16 cellular contexts compared by ENCODE assay signal in the genomic region with DNA sequence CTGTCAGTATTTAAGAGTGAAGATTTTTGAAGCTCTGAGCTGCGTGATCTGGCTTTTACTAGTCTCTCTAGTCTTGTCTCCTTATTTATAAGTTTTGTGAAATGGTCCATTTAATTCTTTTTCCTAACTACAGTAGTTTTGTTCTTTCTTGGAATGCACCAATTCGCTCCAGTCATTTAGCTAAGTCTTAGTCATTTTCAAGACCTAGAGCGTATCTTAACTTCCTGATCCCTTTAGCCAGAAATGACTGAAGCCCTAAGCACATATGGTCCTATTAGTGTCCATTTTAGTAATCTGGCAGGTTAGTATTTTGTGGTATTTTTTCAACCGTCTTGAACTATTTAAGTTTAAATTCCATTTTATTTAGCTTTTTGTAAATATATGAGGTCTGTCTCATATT. TPM values are rescaled to one million over a fixed set of nuclear protein-coding genes. Genes with fewer than 3 reads are reported as not detected.
DNase-seq lines count a peak whose midpoint lies in the region; ATAC-seq, FAIRE-seq and TF ChIP-seq lines count a peak whose summit lies in the region.
"Had no signal": no experiment of that assay in that cellular context is flagged by ENCODE, and none has a peak within 500 bp of the region (broad histone marks: within the 10 kb centered on the region; RNA-seq: fewer than 3 reads in every experiment).

No MANE protein-coding gene starts in this region.

- POLR2A ChIA-PET in IMR-90 (lab: Charles Lee; ENCODE audit: unreplicated experiment) (interaction anchor here (0.5 to 0.6 kb wide), 2 partner anchors 11 to 60 kb away, joined by 3 read pairs; no protein-coding TSS in a partner anchor), GM12878 (lab: Charles Lee) (interaction anchor here (0.6 to 1.4 kb wide), 2 partner anchors 8 to 15 kb away, joined by 3 to 6 read pairs; no protein-coding TSS in a partner anchor)
- POLR2A ChIA-PET in naive thymus-derived CD4-positive, alpha-beta T cell (lab: Charles Lee): interaction anchor here (1.2 kb wide), 1 partner anchor 10 kb away, joined by 4 read pairs; no protein-coding TSS in a partner anchor

- H3K4me2 ChIP-seq in DOHH2 (ENCODE audit: low read length): peak overlapping the region; percentile 85
- H3K4me2 ChIP-seq in IMR-90 (ENCODE audit: low read depth, low read length): peak overlapping the region; percentile 45; the same call in 1 of the 2 replicates
- H3K4me2 ChIP-seq in GM12878 (ENCODE audit: control insufficient read depth, insufficient read depth): peak overlapping the region; percentile 81

- H2BK15ac ChIP-seq in IMR-90 (ENCODE audit: low read depth, low read length): no peak overlapping the region

- H4K8ac ChIP-seq in IMR-90 (ENCODE audit: low read depth in 2 of 2, low read length in 2 of 2): no peak overlapping the region

- H3K36me3 Mint-ChIP-seq in naive thymus-derived CD4-positive, alpha-beta T cell: peaks cover 5 to 19% (median 8%) of the 10 kb centered on the region in 5 donors

- no peak overlapping the region for H3K14ac ChIP-seq in IMR-90 (replicated peaks; ENCODE audit: low read depth, low read length)

- H3K9me2 ChIP-seq in DOHH2 (replicated peaks; ENCODE audit: control insufficient read depth, low read length): no peaks in the 10 kb centered on the region

- no peaks in the 10 kb centered on the region for H3K9me3 Mint-ChIP-seq in naive thymus-derived CD4-positive, alpha-beta T cell

- no peak overlapping the region for H3K56ac ChIP-seq in IMR-90 (ENCODE audit: extremely low read depth, insufficient read depth, low read length)

- H3K79me2 ChIP-seq in DOHH2 (ENCODE audit: control insufficient read depth, low read length): peaks cover 84% of the 10 kb centered on the region
- H3K79me2 ChIP-seq in GM12878 (ENCODE audit: control insufficient read depth, insufficient read depth, low read length): peaks cover 88% of the 10 kb centered on the region

- peak overlapping the region; percentile 38 for H2BK5ac ChIP-seq in IMR-90 (ENCODE audit: low read depth, low read length, poor library complexity, severe bottlenecking)

- BruUV-seq in IMR-90 (replicated peaks; lab: Mats Ljungman, UMichigan): no TSS peak
- BruUV-seq in GM12878 (replicated peaks; lab: Mats Ljungman, UMichigan): no TSS peak

- H4K20me1 ChIP-seq in DOHH2 (ENCODE audit: control insufficient read depth, insufficient read depth, low read depth, low read length) (peaks cover 29% of the 10 kb centered on the region), IMR-90 (ENCODE audit: insufficient read depth, low read length) (peaks cover 79% of the 10 kb centered on the region), GM12878 (ENCODE audit: control insufficient read depth, insufficient read depth) (no peaks in the 10 kb centered on the region; the same call in 1 of the 2 replicates)

- H3K23ac ChIP-seq in IMR-90 (ENCODE audit: low read depth, low read length): no peak overlapping the region

- peaks cover 0 to 34% of the 10 kb centered on the region in 2 experiments; a peak in 2 of 4 replicates for H3K79me1 ChIP-seq in IMR-90 (ENCODE audit: low read depth in 1 of 2, low read length in 2 of 2)

- peaks cover 6% of the 10 kb centered on the region for H3F3A ChIP-seq in DOHH2 (ENCODE audit: control insufficient read depth, insufficient read depth)

- H2AK9ac ChIP-seq in IMR-90 (replicated peaks; ENCODE audit: low read depth, low read length, poor library complexity): no peak overlapping the region

- no peak for TF ChIP-seq RAD21 in IMR-90 (IDR thresholded peaks at IDR 0.05; ENCODE audit: low read length)
- no peak for TF ChIP-seq RAD21 in GM12878 (IDR thresholded peaks at IDR 0.05; ENCODE audit: insufficient read depth, low read depth, low read length)

- DNase-seq in IMR-90 (peak; percentile 56), GM12878 (ENCODE audit: low read depth, low spot score) (no peak), globus pallidus (ENCODE audit: low spot score) (no peak), H54 (ENCODE audit: insufficient read length, low spot score) (no peak), NCI-H446 (lab: John Stamatoyannopoulos, UW) (no peak)
- DNase-seq in naive thymus-derived CD4-positive, alpha-beta T cell: no peak
- DNase-seq: anterior cingulate cortex, DMS 273 treated with DMSO at 0.1 percent for 48 hours, KBM-7, NCI-H2227 treated with DMSO at 0.1 percent for 48 hours, SJCRH30 had no signal

- RAD21 ChIA-PET in GM12878 (lab: Charles Lee; ENCODE audit: unreplicated experiment): interaction anchor here (1.1 kb wide), 1 partner anchor 298 kb away, joined by 3 read pairs; a partner anchor contains a TSS

- H3K4me1 Mint-ChIP-seq in naive thymus-derived CD4-positive, alpha-beta T cell: peaks cover 47 to 75% (median 68%) of the 10 kb centered on the region in 7 donors

- no peaks in the 10 kb centered on the region for H3K27me3 ChIP-seq in DOHH2 (ENCODE audit: control insufficient read depth, low read length)
- H3K27me3 ChIP-seq in IMR-90 (ENCODE audit: control insufficient read depth, insufficient read depth, low read length): no peaks in the 10 kb centered on the region
- no peaks in the 10 kb centered on the region for H3K27me3 ChIP-seq in GM12878 (replicated peaks in 1 of 2; ENCODE audit: control insufficient read depth in 2 of 2, insufficient read depth in 2 of 2, low read length in 1 of 2)
- H3K27me3 ChIP-seq in naive thymus-derived CD4-positive, alpha-beta T cell (ENCODE audit: control insufficient read depth in 2 of 2, insufficient read depth in 2 of 2, low read length in 2 of 2): no peaks in the 10 kb centered on the region
- H3K27me3 ChIP-seq: ovary, SJCRH30 had no signal

- no peak overlapping the region for H4K91ac ChIP-seq in IMR-90 (ENCODE audit: insufficient read depth, low read depth, low read length)

- no peak overlapping the region for H3K9ac ChIP-seq in IMR-90 (ENCODE audit: low read depth, low read length)
- no peak overlapping the region; the same call in 1 of the 2 replicates for H3K9ac ChIP-seq in GM12878 (ENCODE audit: control insufficient read depth, insufficient read depth, low read length)

- SMC1A ChIA-PET in GM12878 (lab: Charles Lee; ENCODE audit: uncharacterized antibody, unreplicated experiment): interaction anchor here (0.9 to 1.5 kb wide), 6 partner anchors 9 to 111 kb away, joined by 3 to 5 read pairs (median 4); no protein-coding TSS in a partner anchor

- peak overlapping the region; percentile 26; the same call in 1 of the 2 replicates for H3K4me3 ChIP-seq in DOHH2 (ENCODE audit: low read length)
- no peak overlapping the region for H3K4me3 ChIP-seq in IMR-90 (ENCODE audit: insufficient read depth, low read depth, low read length)
- peak overlapping the region; percentile 40 for H3K4me3 ChIP-seq in GM12878
- H3K4me3 ChIP-seq in naive thymus-derived CD4-positive, alpha-beta T cell (ENCODE audit: low read length): no peak overlapping the region
- H3K4me3 ChIP-seq: ovary, SJCRH30 had no signal

- CTCF ChIA-PET in IMR-90 (lab: Yijun Ruan, JAX) (interaction anchor here (0.8 kb wide), 1 partner anchor 69 kb away, joined by 3 read pairs; no protein-coding TSS in a partner anchor), GM12878 (lab: Yijun Ruan, JAX) (interaction anchor here (0.8 to 1.2 kb wide), 3 partner anchors 9 to 70 kb away, joined by 3 to 4 read pairs (median 3); no protein-coding TSS in a partner anchor)
- CTCF ChIA-PET in naive thymus-derived CD4-positive, alpha-beta T cell (lab: Charles Lee): interaction anchor here (0.6 kb wide), 1 partner anchor 1223 kb away, joined by 3 read pairs; no protein-coding TSS in a partner anchor

- dilution Hi-C loops in IMR-90 (cut with HindIII; ENCODE audit: low sequenced_read_pairs, unreplicated experiment): no loop called here

- no peak overlapping the region for H2AK5ac ChIP-seq in IMR-90 (ENCODE audit: low read depth, low read length)

- H3K27me3 Mint-ChIP-seq in naive thymus-derived CD4-positive, alpha-beta T cell: no peaks in the 10 kb centered on the region

- peaks cover 7% of the 10 kb centered on the region; the same call in 1 of the 2 replicates for H3K9me1 ChIP-seq in IMR-90 (ENCODE audit: insufficient read depth, low read length)

- TF ChIP-seq EP300 in GM12878 (IDR thresholded peaks at IDR 0.05; ENCODE audit: borderline replicate concordance in 1 of 2, control insufficient read depth in 1 of 2, low read depth in 2 of 2, low read length in 2 of 2): no peak

- intact Hi-C loops in IMR-90 (cut with micrococcal nuclease) (no loop called here), GM12878 (cut with micrococcal nuclease; ENCODE audit: unreplicated experiment) (loop anchor here (10.0 kb wide), 1 partner anchor 1134 kb away; no protein-coding TSS in a partner anchor)
- intact Hi-C loops in naive thymus-derived CD4-positive, alpha-beta T cell (cut with micrococcal nuclease): no loop called here

- H3K4ac ChIP-seq in IMR-90 (ENCODE audit: low read depth, low read length): no peak overlapping the region

- H3K4me1 ChIP-seq in DOHH2 (ENCODE audit: control insufficient read depth, low read length) (peaks cover 77% of the 10 kb centered on the region), IMR-90 (ENCODE audit: control insufficient read depth, insufficient read depth, low read length) (peaks cover 1% of the 10 kb centered on the region; the same call in 1 of the 2 replicates), GM12878 (ENCODE audit: control insufficient read depth, insufficient read depth, low read length) (peaks cover 4% of the 10 kb centered on the region)
- H3K4me1 ChIP-seq in naive thymus-derived CD4-positive, alpha-beta T cell (ENCODE audit: control insufficient read depth in 2 of 2, insufficient read depth in 2 of 2, low read length in 2 of 2): peaks cover 10 to 26% of the 10 kb centered on the region in 2 donors
- H3K4me1 ChIP-seq: SJCRH30 had no signal

- H3K27ac Mint-ChIP-seq in naive thymus-derived CD4-positive, alpha-beta T cell: peak overlapping the region in 3 of 9 donors; percentile 6 to 74 (median 38)

- FAIRE-seq in GM12878 (lab: Jason Lieb, UNC) (no peak), H54 (lab: Jason Lieb, UNC) (no peak)
- FAIRE-seq: GM18507, keratinocyte had no signal

- H3K4me3 Mint-ChIP-seq in naive thymus-derived CD4-positive, alpha-beta T cell: peak overlapping the region in 7 of 10 donors; percentile 14 to 98 (median 30)

- no peak overlapping the region for H3K18ac ChIP-seq in IMR-90 (ENCODE audit: low read depth, low read length)

- no peak overlapping the region for H3K27ac ChIP-seq in DOHH2 (ENCODE audit: low read depth, low read length)
- no peak overlapping the region for H3K27ac ChIP-seq in IMR-90 (ENCODE audit: insufficient read depth, low read length)
- H3K27ac ChIP-seq in GM12878 (ENCODE audit: control insufficient read depth, insufficient read depth): no peak overlapping the region; the same call in 1 of the 2 replicates
- no peak overlapping the region for H3K27ac ChIP-seq in naive thymus-derived CD4-positive, alpha-beta T cell (ENCODE audit: low read depth, low read length)
- H3K27ac ChIP-seq: ovary, SJCRH30 had no signal

- in situ Hi-C loops in IMR-90 (cut with MboI; ENCODE audit: low sequenced_read_pairs) (no loop called here), GM12878 (cut with MboI) (no loop called here)

- H2BK120ac ChIP-seq in IMR-90 (ENCODE audit: low read depth, low read length): no peak overlapping the region

- H2AFZ ChIP-seq in IMR-90 (replicated peaks; ENCODE audit: low read length, poor library complexity): no peak overlapping the region
- no peak overlapping the region for H2AFZ ChIP-seq in GM12878 (ENCODE audit: control insufficient read depth, low read depth, low read length)

- no CpG with 5 or more reads among the region's 4 CpGs for WGBS in IMR-90 (ENCODE audit: extremely low coverage in 2 of 2, insufficient read length in 1 of 2), 2 experiments
- WGBS in GM12878 (ENCODE audit: insufficient coverage, insufficient replicate concordance, low lambda C conversion rate, missing lambda C conversion rate): 0% methylated on average over 4 of the region's 4 CpGs

- no peak overlapping the region for H2BK20ac ChIP-seq in IMR-90 (ENCODE audit: low read depth, low read length)

- TF ChIP-seq POLR2A in IMR-90 (IDR thresholded peaks at IDR 0.05; ENCODE audit: low read depth, low read length): no peak
- TF ChIP-seq POLR2A in GM12878 (IDR thresholded peaks at IDR 0.05; ENCODE audit: low read depth, low read length): no peak
- no peak for TF ChIP-seq POLR2A in H54 (IDR thresholded peaks at IDR 0.05; ENCODE audit: low read depth, low read length)

- H3K9me3 ChIP-seq in DOHH2 (ENCODE audit: control insufficient read depth, insufficient read depth, low read length) (no peaks in the 10 kb centered on the region), IMR-90 (ENCODE audit: control insufficient read depth, insufficient read depth, low read length) (no peaks in the 10 kb centered on the region), GM12878 (replicated peaks; ENCODE audit: control insufficient read depth, insufficient read depth, low read length) (no peaks in the 10 kb centered on the region; the same call in 2 of the 3 replicates)
- H3K9me3 ChIP-seq in naive thymus-derived CD4-positive, alpha-beta T cell (ENCODE audit: control insufficient read depth in 2 of 3, low read length in 3 of 3): no peaks in the 10 kb centered on the region
- H3K9me3 ChIP-seq: ovary, SJCRH30 had no signal

- H4K5ac ChIP-seq in IMR-90 (ENCODE audit: low read depth, low read length): no peak overlapping the region

- H3K36me3 ChIP-seq in DOHH2 (ENCODE audit: control insufficient read depth, low read length) (peaks cover 56% of the 10 kb centered on the region), IMR-90 (ENCODE audit: control insufficient read depth, insufficient read depth, low read length) (peaks cover 2% of the 10 kb centered on the region; the same call in 1 of the 2 replicates), GM12878 (ENCODE audit: control insufficient read depth in 2 of 2, insufficient read depth in 2 of 2, low read length in 1 of 2) (no peaks in the 10 kb centered on the region)
- H3K36me3 ChIP-seq in naive thymus-derived CD4-positive, alpha-beta T cell (ENCODE audit: control insufficient read depth in 2 of 3, insufficient read depth in 3 of 3, low read length in 3 of 3): peaks cover 0 to 6% (median 0%) of the 10 kb centered on the region in 3 experiments
- H3K36me3 ChIP-seq: ovary had no signal

- TF ChIP-seq CTCF in DOHH2 (IDR thresholded peaks at IDR 0.05; ENCODE audit: low read depth, low read length, poor library complexity, severe bottlenecking): no peak
- no peak for TF ChIP-seq CTCF in IMR-90 (conservative IDR thresholded peaks at IDR 0.05; ENCODE audit: low read depth, low read length)
- TF ChIP-seq CTCF in GM12878 (IDR thresholded peaks at IDR 0.05 in 2 of 3, conservative IDR thresholded peaks at IDR 0.05 in 1 of 3; ENCODE audit: control insufficient read depth in 2 of 3, extremely low read depth in 1 of 3, insufficient read depth in 1 of 3, low read depth in 3 of 3, low read length in 3 of 3): no peak

- no peak for ATAC-seq in IMR-90 (ENCODE audit: low read depth)
- ATAC-seq in GM12878: peak; percentile 9; the same call in 1 of the 3 replicates
- ATAC-seq in naive thymus-derived CD4-positive, alpha-beta T cell: no peak
- ATAC-seq in GM18861 (IDR thresholded peaks at IDR 0.05; ENCODE audit: unreplicated experiment): no peak

RNA-seq across cellular contexts. Expression of a gene that starts 3.6 kb away (rescaled TPM):
- total RNA-seq in IMR-90 (2012; rRNA removed) (251 and 316 TPM in 2 replicates), GM12878 (2014; rRNA removed) (101 and 118 TPM in 2 replicates), GM12878 (2014; rRNA removed; fragmentation: Illumina TruSeq; extraction: Trizol) (118 and 119 TPM in 2 replicates), GM12878 (2021) (86.5 and 90.1 TPM in 2 replicates)
- polyA plus RNA-seq in IMR-90 (2012; rRNA removed) (21.1 and 26.5 TPM in 2 replicates), GM12878 (2011; rRNA removed) (95.0 and 106 TPM in 2 replicates), GM12878 (2014; fragmentation: Illumina TruSeq; extraction: Trizol) (59.7 and 63.7 TPM in 2 replicates), GM12878 (2014; fragmentation: Nextera tagmentation; extraction: Ambion mirVana) (10 to 100 TPM; 18.8 to 30.9 TPM), GM12878 (2014; rRNA removed) (44.8 and 50.2 TPM in 2 replicates), GM12878 (2016; fragmentation: Nextera tagmentation; extraction: Ambion mirVana) (10 to 100 TPM; 30.1 to 34.6 TPM)
- polyA plus RNA-seq in IMR-90 (2012; cell fraction: cytosol; rRNA removed): 7.3 and 9.8 TPM in 2 replicates
- 11.4 and 57.8 TPM in 2 replicates for polyA plus RNA-seq in IMR-90 (2012; cell fraction: nucleus; rRNA removed; ENCODE audit: low replicate concordance)
- total RNA-seq in GM12878 (2013; cell fraction: nucleolus; rRNA removed): 827 and 867 TPM in 2 replicates
- polyA plus RNA-seq in GM12878 (2011; ENCODE audit: low read depth): 28.2 TPM
- polyA plus RNA-seq in GM12878 (2011; cell fraction: cytosol; rRNA removed): 69.3 and 90.0 TPM in 2 replicates
- polyA plus RNA-seq in GM12878 (2011; cell fraction: nucleus; rRNA removed): 116 and 122 TPM in 2 replicates
- polyA plus RNA-seq in GM12878 (2012): 34.2 and 43.6 TPM in 2 replicates
- polyA minus RNA-seq in GM12878 (2011; rRNA and poly(A)+ RNA removed): 978 and 1,104 TPM in 2 replicates
- 99.6 and 130 TPM in 2 replicates for polyA minus RNA-seq in GM12878 (2011; cell fraction: cytosol; rRNA and poly(A)+ RNA removed)
- polyA minus RNA-seq in GM12878 (2011; cell fraction: nucleus; rRNA and poly(A)+ RNA removed): 317 and 456 TPM in 2 replicates
- total RNA-seq in naive thymus-derived CD4-positive, alpha-beta T cell: 100 to 1,000 TPM; 130 to 159 (median 145) TPM
- 10 to 100 TPM; 21.8 to 25.3 TPM for polyA plus RNA-seq in naive thymus-derived CD4-positive, alpha-beta T cell

Comparison
In these comparisons a context has a peak if more than half of its experiments do, and no peak if none do; other contexts are left out.
1. H3K4me3 ChIP-seq: peak in DOHH2 (single experiment) and GM12878 (single experiment); none in IMR-90 (single experiment) and naive thymus-derived CD4-positive, alpha-beta T cell (single experiment).
2. Peak in every context shown above with its lines, with median percentiles within 50 percentile points of each other: H3K4me2 ChIP-seq.